2 cellular contexts compared by ENCODE assay signal in the genomic region with DNA sequence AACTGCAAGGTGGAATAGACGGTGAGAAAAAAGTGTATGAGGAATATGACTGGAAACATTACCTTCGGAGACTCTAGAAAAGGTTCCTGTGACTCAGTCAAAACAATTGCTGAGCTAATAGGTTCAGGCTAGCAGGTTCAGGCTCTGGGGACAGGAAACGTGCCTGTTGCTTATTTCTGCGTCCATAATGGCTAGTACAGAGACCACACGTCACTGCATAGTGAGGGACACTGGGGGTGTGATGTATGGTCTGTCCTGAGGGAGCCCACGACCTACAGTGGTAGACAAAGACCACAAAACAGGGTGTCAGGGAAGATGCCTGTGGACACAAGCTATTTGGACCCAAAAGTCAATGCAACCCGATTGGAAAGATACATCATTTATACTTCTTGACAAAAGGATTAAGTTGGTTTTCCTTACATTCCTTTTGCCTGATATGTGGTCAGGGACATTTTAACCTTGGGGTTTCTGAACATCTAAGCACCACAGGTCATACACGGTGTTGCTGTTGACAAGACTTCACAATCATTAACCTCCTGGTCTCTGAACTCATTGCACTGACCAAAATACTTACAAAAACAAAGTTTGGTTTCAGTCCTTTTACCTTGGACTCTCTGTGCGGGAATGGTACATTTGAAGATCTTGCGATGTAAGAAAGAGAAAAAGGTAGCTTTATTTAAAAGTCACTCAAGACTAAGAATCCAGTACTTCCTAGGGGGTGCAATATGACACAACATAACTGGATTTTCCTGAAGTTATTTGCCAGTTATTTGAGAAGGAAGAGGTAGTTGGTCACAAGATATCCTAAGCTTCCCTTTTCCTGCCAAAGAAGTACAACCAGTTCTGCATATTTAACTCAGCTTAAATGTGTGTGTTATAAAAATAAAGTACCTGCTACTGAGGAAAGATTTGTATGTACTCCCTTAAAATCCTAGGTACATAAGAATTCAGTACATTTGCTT.
TF ChIP-seq lines count a peak whose summit lies in the region.

No MANE protein-coding gene starts in this region.

TF ChIP-seq in H1, 55 proteins besides CTCF, POLR2A, EP300 and RAD21:
- TF ChIP-seq JUND (IDR thresholded peaks at IDR 0.05; ENCODE audit: low read length) (no peak), HDAC2 (IDR thresholded peaks at IDR 0.05; ENCODE audit: borderline replicate concordance in 1 of 2, low read depth in 2 of 2, low read length in 2 of 2) (no peak)

TF ChIP-seq in liver, 16 proteins besides CTCF, POLR2A, EP300 and RAD21:
- no peak for TF ChIP-seq TAF1 (conservative IDR thresholded peaks at IDR 0.05)
- peak; percentile 70 for TF ChIP-seq YY1 (IDR thresholded peaks at IDR 0.05)
- peak; percentile 62 for TF ChIP-seq HNF4G (IDR thresholded peaks at IDR 0.05)
- no peak for TF ChIP-seq EGR1 (IDR thresholded peaks at IDR 0.05; ENCODE audit: low read depth in 2 of 2)
- TF ChIP-seq, protein P1, sequence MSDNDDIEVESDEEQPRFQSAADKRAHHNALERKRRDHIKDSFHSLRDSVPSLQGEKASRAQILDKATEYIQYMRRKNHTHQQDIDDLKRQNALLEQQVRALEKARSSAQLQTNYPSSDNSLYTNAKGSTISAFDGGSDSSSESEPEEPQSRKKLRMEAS (IDR thresholded peaks at IDR 0.05), result peak; percentile 58
- peak; percentile 76 for TF ChIP-seq SP1 (IDR thresholded peaks at IDR 0.05)
- peak; percentile 57 to 71 for TF ChIP-seq JUND (IDR thresholded peaks at IDR 0.05)
- TF ChIP-seq ATF3 (IDR thresholded peaks at IDR 0.05), result no peak
- peak; percentile 82 for TF ChIP-seq FOXA1 (IDR thresholded peaks at IDR 0.05)
- peak; percentile 96 to 98 for TF ChIP-seq RXRA (IDR thresholded peaks at IDR 0.05)
- peak; percentile 43 for TF ChIP-seq REST (IDR thresholded peaks at IDR 0.05)
- TF ChIP-seq FOXA2 (IDR thresholded peaks at IDR 0.05), result peak; percentile 76
- TF ChIP-seq NR2F2 (IDR thresholded peaks at IDR 0.05), result no peak
- TF ChIP-seq, protein P2, sequence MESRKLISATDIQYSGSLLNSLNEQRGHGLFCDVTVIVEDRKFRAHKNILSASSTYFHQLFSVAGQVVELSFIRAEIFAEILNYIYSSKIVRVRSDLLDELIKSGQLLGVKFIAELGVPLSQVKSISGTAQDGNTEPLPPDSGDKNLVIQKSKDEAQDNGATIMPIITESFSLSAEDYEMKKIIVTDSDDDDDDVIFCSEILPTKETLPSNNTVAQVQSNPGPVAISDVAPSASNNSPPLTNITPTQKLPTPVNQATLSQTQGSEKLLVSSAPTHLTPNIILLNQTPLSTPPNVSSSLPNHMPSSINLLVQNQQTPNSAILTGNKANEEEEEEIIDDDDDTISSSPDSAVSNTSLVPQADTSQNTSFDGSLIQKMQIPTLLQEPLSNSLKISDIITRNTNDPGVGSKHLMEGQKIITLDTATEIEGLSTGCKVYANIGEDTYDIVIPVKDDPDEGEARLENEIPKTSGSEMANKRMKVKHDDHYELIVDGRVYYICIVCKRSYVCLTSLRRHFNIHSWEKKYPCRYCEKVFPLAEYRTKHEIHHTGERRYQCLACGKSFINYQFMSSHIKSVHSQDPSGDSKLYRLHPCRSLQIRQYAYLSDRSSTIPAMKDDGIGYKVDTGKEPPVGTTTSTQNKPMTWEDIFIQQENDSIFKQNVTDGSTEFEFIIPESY (IDR thresholded peaks at IDR 0.05), result no peak
- TF ChIP-seq GABPA (IDR thresholded peaks at IDR 0.05 in 1 of 2, conservative IDR thresholded peaks at IDR 0.05 in 1 of 2), result no peak
- peak; percentile 88 to 90 for TF ChIP-seq HNF4A (conservative IDR thresholded peaks at IDR 0.05)
